Comparison of ENCODE assay signal across 22 cellular contexts in genomic region chr13:70856706-70857105, GRCh38.
A peak's percentile ranks its signal among the peaks of the same experiment; 100 is the strongest.
DNase-seq lines count a peak whose midpoint lies in the region; ATAC-seq and TF ChIP-seq lines count a peak whose summit lies in the region.
"Had no signal": no experiment of that assay in that cellular context is flagged by ENCODE, and none has a peak within 500 bp of the region (broad histone marks: within the 10 kb centered on the region; RNA-seq: fewer than 3 reads in every experiment).

No MANE protein-coding gene starts in this region.

- H3K4me3 Mint-ChIP-seq in type B pancreatic cell: no peak overlapping the region
- H3K4me3 Mint-ChIP-seq in GM23338: no peak overlapping the region
- H3K4me3 Mint-ChIP-seq: activated T-cell treated with anti-CD3 and anti-CD28 coated beads, Interleukin-2, amount 50 U/mL, for 72 hours had no signal

- no peaks in the 10 kb centered on the region; the same call in 1 of the 2 replicates for H4K20me1 ChIP-seq in GM23338 (replicated peaks; ENCODE audit: insufficient read depth)
- H4K20me1 ChIP-seq: BLaER1 treated with 17β-estradiol and CSF1 and Interleukin-3, amounts not matched to agents 10 nM and 100 nM had no signal

- H3K27ac Mint-ChIP-seq in type B pancreatic cell: peak overlapping the region; percentile 10
- H3K27ac Mint-ChIP-seq in GM23338: no peak overlapping the region
- H3K27ac Mint-ChIP-seq: activated T-cell treated with anti-CD3 and anti-CD28 coated beads, Interleukin-2, amount 50 U/mL, for 72 hours had no signal

- TF ChIP-seq CTCF in type B pancreatic cell (conservative IDR thresholded peaks at IDR 0.05) (no peak), GM23338 (conservative IDR thresholded peaks at IDR 0.05; ENCODE audit: low read depth in 2 of 2) (no peak)

- no peak overlapping the region for H3K4me3 ChIP-seq in GM23338
- H3K4me3 ChIP-seq: A549; BLaER1 treated with 17β-estradiol and CSF1 and Interleukin-3, amounts not matched to agents 10 nM and 100 nM; SJCRH30 had no signal

- no peak overlapping the region for H3K27ac ChIP-seq in GM23338 (ENCODE audit: low read depth)
- H3K27ac ChIP-seq: A549; BLaER1 treated with 17β-estradiol and CSF1 and Interleukin-3, amounts not matched to agents 10 nM and 100 nM; KMS-11; neutrophil; SJCRH30 had no signal

- ATAC-seq in sciatic nerve (no peak), HG03045 (IDR thresholded peaks at IDR 0.05; ENCODE audit: unreplicated experiment) (no peak), GM23338 (no peak)
- ATAC-seq: A549; activated CD4-positive, CD25-positive, alpha-beta regulatory T cell treated with anti-CD3 and anti-CD28 coated beads, Interleukin-2, amount 50 U/mL, for 24 hours; activated T-cell treated with anti-CD3 and anti-CD28 coated beads, Interleukin-2, amount 50 U/mL, for 72 hours; HCT116 had no signal

- no peaks in the 10 kb centered on the region for H3K4me1 Mint-ChIP-seq in type B pancreatic cell (ENCODE audit: unreplicated experiment)
- no peaks in the 10 kb centered on the region; the same call in 2 of the 3 replicates for H3K4me1 Mint-ChIP-seq in GM23338

- no peaks in the 10 kb centered on the region for H3K36me3 ChIP-seq in GM23338 (ENCODE audit: insufficient read depth)
- H3K36me3 ChIP-seq: BLaER1 treated with 17β-estradiol and CSF1 and Interleukin-3, amounts not matched to agents 10 nM and 100 nM; neutrophil; SJCRH30 had no signal

- H3K9me2 ChIP-seq in GM23338 (ENCODE audit: insufficient read depth): 0 out of 2 replicates have a peak, but pooled peaks cover 2% of the 10 kb centered on the region

- H3K27me3 Mint-ChIP-seq in type B pancreatic cell: no peaks in the 10 kb centered on the region
- no peaks in the 10 kb centered on the region for H3K27me3 Mint-ChIP-seq in GM23338 (ENCODE audit: insufficient read depth, low read depth, poor library complexity)

- no peaks in the 10 kb centered on the region for H3K36me3 Mint-ChIP-seq in type B pancreatic cell
- peaks cover 9% of the 10 kb centered on the region; the same call in 1 of the 3 replicates for H3K36me3 Mint-ChIP-seq in GM23338 (ENCODE audit: low read depth)

- no peaks in the 10 kb centered on the region for H3F3A ChIP-seq in GM23338 (replicated peaks; ENCODE audit: low read depth)

- H2AFZ ChIP-seq in GM23338: no peak overlapping the region

- no peak overlapping the region for H3K4me2 ChIP-seq in GM23338
- H3K4me2 ChIP-seq: A549, KMS-11 had no signal

- H3K27me3 ChIP-seq in GM23338 (ENCODE audit: insufficient read depth): no peaks in the 10 kb centered on the region
- H3K27me3 ChIP-seq: BLaER1 treated with 17β-estradiol and CSF1 and Interleukin-3, amounts not matched to agents 10 nM and 100 nM; neutrophil; SJCRH30 had no signal

- peaks cover 8% of the 10 kb centered on the region for H3K9me3 Mint-ChIP-seq in type B pancreatic cell
- no peaks in the 10 kb centered on the region for H3K9me3 Mint-ChIP-seq in GM23338

- no peaks in the 10 kb centered on the region for H3K4me1 ChIP-seq in GM23338 (ENCODE audit: insufficient read depth)
- H3K4me1 ChIP-seq: A549; BLaER1 treated with 17β-estradiol and CSF1 and Interleukin-3, amounts not matched to agents 10 nM and 100 nM had no signal

- intact Hi-C loops in sciatic nerve (cut with DNase I): no loop called here

- DNase-seq in SKM-1 treated with dmso at 0.1 percent for 144 hours (lab: John Stamatoyannopoulos, UW; ENCODE audit: unreplicated experiment): peak; percentile 3
- DNase-seq in SKM-1 (lab: John Stamatoyannopoulos, UW; ENCODE audit: unreplicated experiment): no peak
- peak; percentile 57 for DNase-seq in NCI-H345 (lab: John Stamatoyannopoulos, UW)
- peak; percentile 58 for DNase-seq in SW480 (ENCODE audit: low spot score)
- DNase-seq in type B pancreatic cell (ENCODE audit: extremely low spot score, unreplicated experiment): no peak
- no peak for DNase-seq in sciatic nerve (ENCODE audit: low spot score)
- DNase-seq in GM23338 (ENCODE audit: low spot score): no peak
- DNase-seq: activated naive CD4-positive, alpha-beta T cell treated with anti-CD3 and anti-CD28 coated beads, Interleukin-2, amount 50 U/mL, for 16 hours; activated T-cell treated with anti-CD3 and anti-CD28 coated beads, Interleukin-2, amount 50 U/mL, for 72 hours; DMS 273 treated with DMSO at 0.1 percent for 48 hours; head of caudate nucleus; SJCRH30; stimulated activated CD4-positive, alpha-beta T cell treated with anti-CD3 and anti-CD28 coated beads, Interleukin-12 subunit alpha, Interleukin-12 subunit beta, amount 100 ng/mL, for 4 hours; stimulated activated CD8-positive, alpha-beta memory T cell treated with anti-CD3 and anti-CD28 coated beads, Interleukin-4, amount 100 ng/mL, for 48 hours; substantia nigra had no signal

- no peaks in the 10 kb centered on the region for H3K79me2 ChIP-seq in GM23338 (replicated peaks; ENCODE audit: insufficient read depth)

TF ChIP-seq in GM23338, 12 proteins besides CTCF, POLR2A, EP300 and RAD21 (continues in another document):
- TF ChIP-seq ZNF331 (CRISPR knock-in tag; IDR thresholded peaks at IDR 0.05; ENCODE audit: low read depth) (no peak), JUNB (IDR thresholded peaks at IDR 0.05; ENCODE audit: unreplicated experiment) (no peak), EZH2 (IDR thresholded peaks at IDR 0.05; ENCODE audit: low read depth, unreplicated experiment) (no peak), EZH2phosphoT487 (IDR thresholded peaks at IDR 0.05; ENCODE audit: unreplicated experiment) (no peak), ZNF114 (CRISPR knock-in tag; IDR thresholded peaks at IDR 0.05) (no peak), STAT1 (IDR thresholded peaks at IDR 0.05; ENCODE audit: unreplicated experiment) (no peak), POLR2AphosphoS5 (IDR thresholded peaks at IDR 0.05; ENCODE audit: low read depth) (no peak), CREB1 (CRISPR knock-in tag; IDR thresholded peaks at IDR 0.05; ENCODE audit: low read depth) (no peak)
- TF ChIP-seq, protein P1, sequence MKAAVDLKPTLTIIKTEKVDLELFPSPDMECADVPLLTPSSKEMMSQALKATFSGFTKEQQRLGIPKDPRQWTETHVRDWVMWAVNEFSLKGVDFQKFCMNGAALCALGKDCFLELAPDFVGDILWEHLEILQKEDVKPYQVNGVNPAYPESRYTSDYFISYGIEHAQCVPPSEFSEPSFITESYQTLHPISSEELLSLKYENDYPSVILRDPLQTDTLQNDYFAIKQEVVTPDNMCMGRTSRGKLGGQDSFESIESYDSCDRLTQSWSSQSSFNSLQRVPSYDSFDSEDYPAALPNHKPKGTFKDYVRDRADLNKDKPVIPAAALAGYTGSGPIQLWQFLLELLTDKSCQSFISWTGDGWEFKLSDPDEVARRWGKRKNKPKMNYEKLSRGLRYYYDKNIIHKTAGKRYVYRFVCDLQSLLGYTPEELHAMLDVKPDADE (IDR thresholded peaks at IDR 0.05): no peak

Comparison
In these comparisons a context has a peak if more than half of its experiments do, and no peak if none do; other contexts are left out.
1. DNase-seq: peak in SKM-1 treated with dmso at 0.1 percent for 144 hours (single experiment), NCI-H345 (single experiment) and SW480 (single experiment); none in SKM-1 (single experiment), type B pancreatic cell (single experiment), sciatic nerve (single experiment) and GM23338 (single experiment).